23 cellular contexts compared by ENCODE assay signal in genomic region chr6:108242259-108242658, GRCh38.
"Had no signal": no experiment of that assay in that cellular context is flagged by ENCODE, and none has a peak within 500 bp of the region (broad histone marks: within the 10 kb centered on the region; RNA-seq: fewer than 3 reads in every experiment).

No MANE protein-coding gene starts in this region.

- DNase-seq: effector CD4-positive, alpha-beta T cell; heart left ventricle; hypothalamus; kidney glomerular epithelial cell; mammary epithelial cell; natural killer cell; nucleus accumbens; ovary; psoas muscle; retina; spleen; stimulated activated CD4-positive, alpha-beta T cell treated with anti-CD3 and anti-CD28 coated beads, Interleukin-15, amount 100 ng/mL, for 24 hours; stimulated activated CD4-positive, alpha-beta T cell treated with anti-CD3 and anti-CD28 coated beads, Interleukin-1b, Interleukin-23, amount 100 ng/mL, for 48 hours; stimulated activated CD4-positive, alpha-beta T cell treated with anti-CD3 and anti-CD28 coated beads, Interleukin-4, amount 100 ng/mL, for 24 hours; stomach; substantia nigra; transverse colon had no signal

- H3K9me3 ChIP-seq: ovary had no signal

- H3K27me3 ChIP-seq: ovary, spleen, stomach, transverse colon had no signal

- H3K4me1 Mint-ChIP-seq: mesothelial cell of epicardium had no signal

- H3K4me3 ChIP-seq: coronary artery, heart left ventricle, ovary, psoas muscle, spleen, stomach, thoracic aorta, transverse colon had no signal

- H3K36me3 Mint-ChIP-seq: natural killer cell had no signal

- H3K4me1 ChIP-seq: psoas muscle, transverse colon had no signal

- H3K27ac Mint-ChIP-seq: mesothelial cell of epicardium; stimulated activated memory B cell treated with anti-CD40 and anti-IgM and Interleukin-4, amounts not matched to agents 10 μg/mL and 1 μg/mL and 100 μg/mL, for 72 hours had no signal

- H3K4me3 Mint-ChIP-seq: mesothelial cell of epicardium; natural killer cell; neural crest cell; stimulated activated memory B cell treated with anti-CD40 and anti-IgM and Interleukin-4, amounts not matched to agents 10 μg/mL and 1 μg/mL and 100 μg/mL, for 72 hours had no signal

- H3K27ac ChIP-seq: coronary artery, heart left ventricle, ovary, psoas muscle, spleen, stomach, thoracic aorta, transverse colon had no signal

- H3K27me3 Mint-ChIP-seq: stimulated activated memory B cell treated with anti-CD40 and anti-IgM and Interleukin-4, amounts not matched to agents 10 μg/mL and 1 μg/mL and 100 μg/mL, for 72 hours had no signal

- ATAC-seq: heart left ventricle; natural killer cell; psoas muscle; sciatic nerve; stimulated activated memory B cell treated with anti-CD40 and anti-IgM and Interleukin-4, amounts not matched to agents 10 μg/mL and 1 μg/mL and 100 μg/mL, for 72 hours had no signal

- H3K36me3 ChIP-seq: ovary, thoracic aorta, transverse colon had no signal
